Comparison of ENCODE assay signal across 8 cellular contexts in genomic region chr18:59994357-59994756, GRCh38.
DNase-seq lines count a peak whose midpoint lies in the region; ATAC-seq and TF ChIP-seq lines count a peak whose summit lies in the region.

No MANE protein-coding gene starts in this region.

- POLR2A ChIA-PET in AG04449 (lab: Yijun Ruan, JAX): no interaction called here

- TF ChIP-seq CTCF in AG04449 (IDR thresholded peaks at IDR 0.05; ENCODE audit: insufficient read depth, low read length, missing control alignments) (peak; percentile 13), astrocyte of the cerebellum (IDR thresholded peaks at IDR 0.05; ENCODE audit: low read depth, low read length, missing control alignments) (peak; percentile 37)

- CTCF ChIA-PET in AG04449 (lab: Yijun Ruan, JAX): interaction anchor here (0.9 to 4.8 kb wide), 10 partner anchors 12 to 558 kb away, joined by 3 to 138 read pairs (median 6); partner anchors contain the start of gene MC4R

- in situ Hi-C loops in astrocyte of the cerebellum (cut with HindIII; ENCODE audit: low sequenced_read_pairs): loop anchor here (25.0 kb wide), 1 partner anchor 568 kb away; no protein-coding TSS in a partner anchor

- DNase-seq in AG04449 (ENCODE audit: low read depth, low spot score) (no peak), astrocyte of the cerebellum (ENCODE audit: low read depth) (no peak), 8988T (no peak), HK-2 (ENCODE audit: unreplicated experiment) (no peak)

- no peak overlapping the region for H3K4me3 ChIP-seq in AG04449 (ENCODE audit: low read depth, low read length)
- H3K4me3 ChIP-seq in astrocyte of the cerebellum (ENCODE audit: low read depth, low read length): no peak overlapping the region

- ATAC-seq in GM18867 (IDR thresholded peaks at IDR 0.05; ENCODE audit: unreplicated experiment): peak; percentile 83
- peak; percentile 65 for ATAC-seq in HG03439 (IDR thresholded peaks at IDR 0.05; ENCODE audit: unreplicated experiment)
- ATAC-seq in HG02852 (IDR thresholded peaks at IDR 0.05; ENCODE audit: unreplicated experiment): no peak
- ATAC-seq in HG03280 (IDR thresholded peaks at IDR 0.05; ENCODE audit: unreplicated experiment): no peak

Comparison
In these comparisons a context has a peak if more than half of its experiments do, and no peak if none do; other contexts are left out.
1. ATAC-seq: peak in GM18867 (single experiment) and HG03439 (single experiment); none in HG02852 (single experiment) and HG03280 (single experiment).